ENCODE assay signal across 23 cellular contexts in genomic region chr12:53740130-53740491, GRCh38. TPM values are rescaled to one million over a fixed set of nuclear protein-coding genes. Genes with fewer than 3 reads are reported as not detected.
A peak's percentile ranks its signal among the peaks of the same experiment; 100 is the strongest.
DNase-seq lines count a peak whose midpoint lies in the region; ATAC-seq, FAIRE-seq and TF ChIP-seq lines count a peak whose summit lies in the region.
"Had no signal": no experiment of that assay in that cellular context is flagged by ENCODE, and none has a peak within 500 bp of the region (broad histone marks: within the 10 kb centered on the region; RNA-seq: fewer than 3 reads in every experiment).

No MANE protein-coding gene starts in this region.

- H3K79me1 ChIP-seq in H9 (ENCODE audit: insufficient read depth, low read depth, low read length, poor library complexity, severe bottlenecking), result no peaks in the 10 kb centered on the region

- H2BK15ac ChIP-seq in H9 (ENCODE audit: low read depth, low read length), result no peak overlapping the region

- H3K9me1 ChIP-seq in K562 (ENCODE audit: control insufficient read depth, insufficient read depth, low read length), result no peaks in the 10 kb centered on the region

- intact Hi-C loops in K562 (cut with micrococcal nuclease), result no loop called here

- no TSS peak for BruUV-seq in K562 (replicated peaks; lab: Mats Ljungman, UMichigan)

- FAIRE-seq in K562 (lab: Jason Lieb, UNC), result no peak

- TF ChIP-seq POLR2A in K562 (conservative IDR thresholded peaks at IDR 0.05), result no peak

- no peak for ATAC-seq in CD4-positive, CD25-positive, alpha-beta regulatory T cell (ENCODE audit: low read depth in 2 of 2)
- ATAC-seq in K562 (no peak), HG03135 (IDR thresholded peaks at IDR 0.05; ENCODE audit: unreplicated experiment) (no peak), GM18502 (IDR thresholded peaks at IDR 0.05; ENCODE audit: poor library complexity, unreplicated experiment) (no peak)
- ATAC-seq: body of pancreas, esophagus mucosa had no signal

- H3K27ac ChIP-seq in CD4-positive, CD25-positive, alpha-beta regulatory T cell (ENCODE audit: insufficient read depth, low read length, poor library complexity, severe bottlenecking), result no peak overlapping the region
- H3K27ac ChIP-seq in H9 (ENCODE audit: insufficient read length, low read depth, low read length), result no peak overlapping the region
- H3K27ac ChIP-seq in K562 (ENCODE audit: extremely low read depth, low read depth, low read length), result no peak overlapping the region
- H3K27ac ChIP-seq: body of pancreas, prostate gland, spleen had no signal

- H4K91ac ChIP-seq in H9 (ENCODE audit: insufficient read length, low read depth, low read length), result no peak overlapping the region

- H3K27me3 ChIP-seq in CD4-positive, CD25-positive, alpha-beta regulatory T cell (ENCODE audit: control insufficient read depth, insufficient read depth, low read length), result peaks cover 63% of the 10 kb centered on the region
- H3K27me3 ChIP-seq in H9 (ENCODE audit: insufficient read depth, low read length), result peaks cover 31% of the 10 kb centered on the region; the same call in 1 of the 2 replicates
- H3K27me3 ChIP-seq in K562 (ENCODE audit: control insufficient read depth in 2 of 2, insufficient read depth in 2 of 2, low read length in 2 of 2), result peaks cover 60 to 82% of the 10 kb centered on the region in 2 experiments

- no peak overlapping the region for H4K8ac ChIP-seq in H9 (replicated peaks; ENCODE audit: insufficient read length, low read depth, low read length)

- WGBS in H9 (ENCODE audit: extremely low coverage, insufficient read length, low lambda C conversion rate), result no CpG with 5 or more reads among the region's 3 CpGs
- WGBS in K562 (ENCODE audit: insufficient coverage, low coverage, missing lambda C conversion rate), result 4% methylated on average over 3 of the region's 3 CpGs

- peaks cover 19% of the 10 kb centered on the region for H3K23me2 ChIP-seq in H9 (ENCODE audit: insufficient read length, low read depth, low read length, poor library complexity, severe bottlenecking)

- POLR2A ChIA-PET in K562 (lab: Yijun Ruan, JAX), result interaction anchor here (0.7 kb wide), 1 partner anchor 9 kb away, joined by 3 read pairs; no protein-coding TSS in a partner anchor

- no peak overlapping the region for H2BK5ac ChIP-seq in H9 (ENCODE audit: insufficient read length, low read length)

- no peak overlapping the region for H3K27ac Mint-ChIP-seq in CD4-positive, CD25-positive, alpha-beta regulatory T cell
- H3K27ac Mint-ChIP-seq in H9, result no peak overlapping the region
- H3K27ac Mint-ChIP-seq: T-cell had no signal

- H3K36me3 ChIP-seq in CD4-positive, CD25-positive, alpha-beta regulatory T cell (ENCODE audit: control insufficient read depth, insufficient read depth, low read length), result no peaks in the 10 kb centered on the region
- no peaks in the 10 kb centered on the region for H3K36me3 ChIP-seq in K562 (ENCODE audit: control insufficient read depth, insufficient read depth, low read length)
- H3K36me3 ChIP-seq: prostate gland, spleen had no signal

- H3K79me2 ChIP-seq in H9 (ENCODE audit: insufficient read depth, low read length), result no peaks in the 10 kb centered on the region
- H3K79me2 ChIP-seq in K562 (ENCODE audit: control insufficient read depth, insufficient read depth, low read length), result no peaks in the 10 kb centered on the region

- peak overlapping the region; percentile 77 for H3K4me2 ChIP-seq in H9 (ENCODE audit: insufficient read depth, insufficient read length, low read length)
- no peak overlapping the region for H3K4me2 ChIP-seq in K562 (ENCODE audit: insufficient read depth, low read length)

- peaks cover 23% of the 10 kb centered on the region for H3K4me1 ChIP-seq in CD4-positive, CD25-positive, alpha-beta regulatory T cell (ENCODE audit: control insufficient read depth, insufficient read depth, low read length, poor library complexity, severe bottlenecking)
- H3K4me1 ChIP-seq in H9 (ENCODE audit: insufficient read depth, low read length) (peaks cover 2% of the 10 kb centered on the region; the same call in 1 of the 2 replicates), K562 (replicated peaks in 1 of 2; ENCODE audit: control insufficient read depth in 2 of 2, insufficient read depth in 2 of 2, low read length in 2 of 2) (peaks cover 0 to 15% of the 10 kb centered on the region in 2 experiments; a peak in 4 of 5 replicates)
- H3K4me1 ChIP-seq: prostate gland had no signal

- no peaks in the 10 kb centered on the region for H3K36me3 Mint-ChIP-seq in CD4-positive, CD25-positive, alpha-beta regulatory T cell
- H3K36me3 Mint-ChIP-seq in H9 (ENCODE audit: insufficient read depth in 1 of 3, low read depth in 3 of 3), result no peaks in the 10 kb centered on the region
- H3K36me3 Mint-ChIP-seq: T-cell had no signal

- no peak overlapping the region for H2AK5ac ChIP-seq in H9 (ENCODE audit: insufficient read length, low read length)

- peaks cover 86% of the 10 kb centered on the region for H3K27me3 Mint-ChIP-seq in CD4-positive, CD25-positive, alpha-beta regulatory T cell
- H3K27me3 Mint-ChIP-seq in H9 (ENCODE audit: low read depth), result no peaks in the 10 kb centered on the region; the same call in none of the 2 replicates

- H2BK12ac ChIP-seq in H9 (ENCODE audit: insufficient read length, low read depth, low read length), result no peak overlapping the region

- no peak overlapping the region for H3K23ac ChIP-seq in H9 (ENCODE audit: insufficient read length, low read depth, low read length)

- H4K5ac ChIP-seq in H9 (ENCODE audit: insufficient read length, low read depth, low read length), result no peak overlapping the region

- CTCF ChIA-PET in K562 (lab: Yijun Ruan, JAX; ENCODE audit: low intra/inter-chr PET ratio), result interaction anchor here (10.6 kb wide), 1 partner anchor 35 kb away, joined by 252 read pairs; no protein-coding TSS in a partner anchor

- H3K18ac ChIP-seq in H9 (ENCODE audit: insufficient read length, low read depth, low read length), result no peak overlapping the region

- no peaks in the 10 kb centered on the region for H3K9me3 ChIP-seq in CD4-positive, CD25-positive, alpha-beta regulatory T cell (ENCODE audit: control insufficient read depth in 2 of 2, low read length in 2 of 2)
- no peaks in the 10 kb centered on the region for H3K9me3 ChIP-seq in H9 (ENCODE audit: control insufficient read depth, low read depth, low read length)
- H3K9me3 ChIP-seq in K562 (replicated peaks; ENCODE audit: control insufficient read depth, insufficient read depth, low read depth, low read length), result no peaks in the 10 kb centered on the region
- no peaks in the 10 kb centered on the region for H3K9me3 ChIP-seq in iPS-18c (ENCODE audit: control insufficient read depth, insufficient read depth, low read length)
- H3K9me3 ChIP-seq: body of pancreas, prostate gland, spleen had no signal

- H3K9me3 Mint-ChIP-seq in CD4-positive, CD25-positive, alpha-beta regulatory T cell, result no peaks in the 10 kb centered on the region
- no peaks in the 10 kb centered on the region for H3K9me3 Mint-ChIP-seq in H9
- H3K9me3 Mint-ChIP-seq: nephron, T-cell had no signal

- H3T11ph ChIP-seq in H9 (ENCODE audit: low read length), result no peak overlapping the region

- H4K20me1 ChIP-seq in H9 (ENCODE audit: control insufficient read depth, insufficient read depth, insufficient read length) (no peaks in the 10 kb centered on the region), K562 (replicated peaks; ENCODE audit: control insufficient read depth, insufficient read depth, low read length) (peaks cover 12% of the 10 kb centered on the region)

- H3K56ac ChIP-seq in H9 (ENCODE audit: insufficient read length, low read depth, low read length), result no peak overlapping the region

- H3K9ac ChIP-seq in H9 (ENCODE audit: extremely low read depth, insufficient read length, low read length) (no peak overlapping the region), K562 (ENCODE audit: insufficient read depth in 1 of 2, low read depth in 2 of 2, low read length in 2 of 2) (no peak overlapping the region)

- no peak overlapping the region for H2BK120ac ChIP-seq in H9 (ENCODE audit: low read depth, low read length, poor library complexity, severe bottlenecking)

- no peak overlapping the region for H2BK20ac ChIP-seq in H9 (ENCODE audit: low read depth, low read length, poor library complexity, severe bottlenecking)

- no peak for TF ChIP-seq EP300 in K562 (IDR thresholded peaks at IDR 0.05; ENCODE audit: low read length)

- TF ChIP-seq RAD21 in K562 (CRISPR knock-in tag; conservative IDR thresholded peaks at IDR 0.05 in 1 of 2, IDR thresholded peaks at IDR 0.05 in 1 of 2), result no peak

- in situ Hi-C loops in K562 (cut with MboI), result loop anchor here (5.0 kb wide), 1 partner anchor 38 kb away; no protein-coding TSS in a partner anchor

- H3K4me1 Mint-ChIP-seq in CD4-positive, CD25-positive, alpha-beta regulatory T cell, result peaks cover 0 to 23% (median 16%) of the 10 kb centered on the region in 4 donors
- peaks cover 16 to 19% of the 10 kb centered on the region in 2 experiments for H3K4me1 Mint-ChIP-seq in H9

- H3K14ac ChIP-seq in H9 (ENCODE audit: insufficient read depth, low read length), result no peak overlapping the region

- no peak overlapping the region for H3K4ac ChIP-seq in H9 (ENCODE audit: low read depth, low read length)

- H3K4me3 ChIP-seq in CD4-positive, CD25-positive, alpha-beta regulatory T cell (ENCODE audit: low read depth, low read length), result peak overlapping the region; percentile 50
- H3K4me3 ChIP-seq in K562 (no peak overlapping the region), iPS-18c (ENCODE audit: insufficient read depth, low read depth, low read length) (peak overlapping the region; percentile 31; the same call in 1 of the 2 replicates)
- H3K4me3 ChIP-seq: body of pancreas, prostate gland had no signal

- DNase-seq in CD4-positive, CD25-positive, alpha-beta regulatory T cell, result no peak
- DNase-seq in H9 (no peak), K562 (ENCODE audit: extremely low read depth in 1 of 4, low spot score in 3 of 4) (peak in 1 of 4 experiments; percentile 29), hypothalamus (lab: John Stamatoyannopoulos, UW) (no peak), COR-L47 (lab: John Stamatoyannopoulos, UW) (no peak)
- DNase-seq: activated CD4-positive, alpha-beta T cell treated with anti-CD3 and anti-CD28 coated beads, Interleukin-2, amount 50 U/mL, for 4 hours; activated naive CD4-positive, alpha-beta T cell treated with anti-CD3 and anti-CD28 coated beads, Interleukin-2, amount 50 U/mL, for 16 hours; AML-193; body of pancreas; Calu3; MM.1S; NCI-H1694; spleen; stimulated activated CD8-positive, alpha-beta memory T cell treated with anti-CD3 and anti-CD28 coated beads, Interleukin-4, amount 100 ng/mL, for 48 hours; T-cell had no signal

- TF ChIP-seq CTCF in H9 (conservative IDR thresholded peaks at IDR 0.05) (no peak; the same call in 2 of the 3 replicates), K562 (IDR thresholded peaks at IDR 0.05 in 2 of 3, conservative IDR thresholded peaks at IDR 0.05 in 1 of 3; ENCODE audit: insufficient read depth in 2 of 3, low read depth in 1 of 3, low read length in 3 of 3) (peak in 1 of 3 experiments; percentile 29; a peak in 1 of 6 replicates)

- H3K4me3 Mint-ChIP-seq in CD4-positive, CD25-positive, alpha-beta regulatory T cell, result peak overlapping the region in 1 of 4 donors; percentile 86
- H3K4me3 Mint-ChIP-seq in H9, result peak overlapping the region; percentile 59 to 81; a peak in 2 of 5 replicates

- H2AFZ ChIP-seq in H9 (ENCODE audit: low read length) (no peak overlapping the region), K562 (ENCODE audit: low read depth, low read length) (no peak overlapping the region)

RNA-seq across cellular contexts. Expression of gene CISTR, which starts 11.7 kb away (rescaled TPM):
- not detected for total RNA-seq in CD4-positive, CD25-positive, alpha-beta regulatory T cell
- polyA plus RNA-seq in CD4-positive, CD25-positive, alpha-beta regulatory T cell, result not detected
- total RNA-seq in H9 (2021), result not detected in 2 replicates
- not detected in 2 replicates for total RNA-seq in K562 (2011; cell fraction: chromatin; rRNA removed; ENCODE audit: low replicate concordance)
- total RNA-seq in K562 (2011; cell fraction: nucleolus; rRNA removed), result not detected in 2 replicates
- total RNA-seq in K562 (2011; cell fraction: nucleoplasm; rRNA removed), result not detected in 2 replicates
- not detected in 2 replicates for total RNA-seq in K562 (2014; rRNA removed)
- not detected in 2 replicates for total RNA-seq in K562 (2014; rRNA removed; fragmentation: Illumina TruSeq; extraction: Trizol)
- not detected in 2 replicates for total RNA-seq in K562 (2015; rRNA removed; fragmentation: Illumina TruSeq; extraction: Trizol)
- total RNA-seq in K562 (2021), result not detected in 2 replicates
- not detected in 2 replicates for polyA plus RNA-seq in K562 (2011; rRNA removed)
- polyA plus RNA-seq in K562 (2011; cell fraction: cytosol; rRNA removed), result not detected in 2 replicates
- not detected in 2 replicates for polyA plus RNA-seq in K562 (2011; cell fraction: nucleus; rRNA removed)
- polyA plus RNA-seq in K562 (2012), result not detected in 2 replicates
- not detected in 2 replicates for polyA plus RNA-seq in K562 (2014; fragmentation: Illumina TruSeq; extraction: Trizol)
- not detected for polyA plus RNA-seq in K562 (2014; fragmentation: Nextera tagmentation; extraction: Ambion mirVana)
- polyA plus RNA-seq in K562 (2014; rRNA removed), result not detected in 2 replicates
- polyA minus RNA-seq in K562 (2011; rRNA and poly(A)+ RNA removed), result not detected in 2 replicates
- polyA minus RNA-seq in K562 (2011; cell fraction: cytosol; rRNA and poly(A)+ RNA removed), result not detected in 2 replicates
- not detected in 2 replicates for polyA minus RNA-seq in K562 (2011; cell fraction: nucleus; rRNA and poly(A)+ RNA removed)
- total RNA-seq: body of pancreas, Calu3, dermis microvascular lymphatic vessel endothelial cell, esophagus mucosa, kidney epithelial cell, prostate gland, spleen, T-cell had no signal

RNA-seq across cellular contexts. Expression of gene CALCOCO1, which starts 12.9 kb away (rescaled TPM):
- total RNA-seq in CD4-positive, CD25-positive, alpha-beta regulatory T cell, result 209 TPM
- 100 to 1,000 TPM in 3 of 4 donors, 10 to 100 TPM in 1; 91.5 to 119 (median 112) TPM for polyA plus RNA-seq in CD4-positive, CD25-positive, alpha-beta regulatory T cell
- 21.5 and 22.3 TPM in 2 replicates for total RNA-seq in H9 (2021)
- total RNA-seq in K562 (2011; cell fraction: chromatin; rRNA removed; ENCODE audit: low replicate concordance), result 90.7 and 154 TPM in 2 replicates
- 62.6 and 76.5 TPM in 2 replicates for total RNA-seq in K562 (2011; cell fraction: nucleolus; rRNA removed)
- 74.6 and 85.6 TPM in 2 replicates for total RNA-seq in K562 (2011; cell fraction: nucleoplasm; rRNA removed)
- 7.2 and 10.2 TPM in 2 replicates for total RNA-seq in K562 (2014; rRNA removed)
- 11.0 and 12.0 TPM in 2 replicates for total RNA-seq in K562 (2014; rRNA removed; fragmentation: Illumina TruSeq; extraction: Trizol)
- total RNA-seq in K562 (2015; rRNA removed; fragmentation: Illumina TruSeq; extraction: Trizol), result 5.5 and 6.2 TPM in 2 replicates
- total RNA-seq in K562 (2021), result 11.3 and 16.3 TPM in 2 replicates
- polyA plus RNA-seq in K562 (2011; rRNA removed), result 31.8 and 37.5 TPM in 2 replicates
- 34.8 and 38.4 TPM in 2 replicates for polyA plus RNA-seq in K562 (2011; cell fraction: cytosol; rRNA removed)
- polyA plus RNA-seq in K562 (2011; cell fraction: nucleus; rRNA removed), result 200 and 212 TPM in 2 replicates
- 14.8 and 38.0 TPM in 2 replicates for polyA plus RNA-seq in K562 (2012)
- 17.4 and 21.0 TPM in 2 replicates for polyA plus RNA-seq in K562 (2014; fragmentation: Illumina TruSeq; extraction: Trizol)
- 1 to 10 TPM; 1.9 to 3.4 TPM for polyA plus RNA-seq in K562 (2014; fragmentation: Nextera tagmentation; extraction: Ambion mirVana)
- polyA plus RNA-seq in K562 (2014; rRNA removed), result 13.2 and 13.7 TPM in 2 replicates
- 17.3 and 22.1 TPM in 2 replicates for polyA minus RNA-seq in K562 (2011; rRNA and poly(A)+ RNA removed)
- 6.3 and 8.0 TPM in 2 replicates for polyA minus RNA-seq in K562 (2011; cell fraction: cytosol; rRNA and poly(A)+ RNA removed)
- polyA minus RNA-seq in K562 (2011; cell fraction: nucleus; rRNA and poly(A)+ RNA removed), result 28.4 and 36.7 TPM in 2 replicates
